Comparison of ENCODE assay signal across 8 cellular contexts in genomic region chr1:40668769-40669525, GRCh38. TPM values are rescaled to one million over a fixed set of nuclear protein-coding genes. Genes with fewer than 3 reads are reported as not detected.
DNase-seq lines count a peak whose midpoint lies in the region; ATAC-seq and TF ChIP-seq lines count a peak whose summit lies in the region.

No MANE protein-coding gene starts in this region.

- no peaks in the 10 kb centered on the region for H3K9me3 Mint-ChIP-seq in activated T-helper 2 cell treated with anti-CD3 and anti-CD28 coated beads, Interferon-gamma antibody, Interleukin-2, Interleukin-4, amounts not matched to agents 10 μg/mL and 5 μg/mL and 100 μg/mL, durations not matched to agents 14 hours and 24 hours and 36 hours

- no peak overlapping the region for H3K4me3 Mint-ChIP-seq in activated T-helper 2 cell treated with anti-CD3 and anti-CD28 coated beads, Interferon-gamma antibody, Interleukin-2, Interleukin-4, amounts not matched to agents 10 μg/mL and 5 μg/mL and 100 μg/mL, durations not matched to agents 14 hours and 24 hours and 36 hours (ENCODE audit: low read depth)

- H2BK15ac ChIP-seq in neuronal stem cell (ENCODE audit: low read length), result no peak overlapping the region

- peaks cover 0 to 2% of the 10 kb centered on the region in 2 donors for H3K9me3 ChIP-seq in neuronal stem cell (replicated peaks in 1 of 2; ENCODE audit: control insufficient read depth in 2 of 2, insufficient read depth in 1 of 2, low read depth in 1 of 2, low read length in 2 of 2)

- H4K91ac ChIP-seq in neuronal stem cell (ENCODE audit: low read depth, low read length, poor library complexity), result no peak overlapping the region

- no peak overlapping the region for H3K4ac ChIP-seq in neuronal stem cell (ENCODE audit: low read length)

- ATAC-seq in GM21529 (IDR thresholded peaks at IDR 0.05; ENCODE audit: unreplicated experiment), result peak; percentile 59

- peak overlapping the region; percentile 82 for H2AFZ ChIP-seq in neuronal stem cell (ENCODE audit: low read length)

- H3K18ac ChIP-seq in neuronal stem cell (ENCODE audit: low read length), result no peak overlapping the region

- CTCF ChIA-PET in RWPE1 (lab: Yijun Ruan, JAX), result interaction anchor here (0.6 to 1.9 kb wide), 7 partner anchors 12 to 136 kb away, joined by 3 to 11 read pairs (median 6); no protein-coding TSS in a partner anchor

- no peak overlapping the region for H3K23ac ChIP-seq in neuronal stem cell (ENCODE audit: low read depth, low read length, poor library complexity)

- no peaks in the 10 kb centered on the region for H3K36me3 Mint-ChIP-seq in activated T-helper 2 cell treated with anti-CD3 and anti-CD28 coated beads, Interferon-gamma antibody, Interleukin-2, Interleukin-4, amounts not matched to agents 10 μg/mL and 5 μg/mL and 100 μg/mL, durations not matched to agents 14 hours and 24 hours and 36 hours (ENCODE audit: low read depth)

- H3K4me2 ChIP-seq in neuronal stem cell (ENCODE audit: insufficient read depth, low read length, poor library complexity, severe bottlenecking), result peak overlapping the region; percentile 71

- peaks cover 0 to 2% (median 0%) of the 10 kb centered on the region in 3 experiments for H3K27me3 ChIP-seq in neuronal stem cell (ENCODE audit: control insufficient read depth in 3 of 3, insufficient read depth in 3 of 3, low read depth in 1 of 3, low read length in 3 of 3)

- peak overlapping the region; percentile 75 for H2AK5ac ChIP-seq in neuronal stem cell (ENCODE audit: low read depth, low read length)

- no peaks in the 10 kb centered on the region for H3K36me3 ChIP-seq in neuronal stem cell (replicated peaks in 1 of 2; ENCODE audit: control insufficient read depth in 2 of 2, insufficient read depth in 2 of 2, low read length in 2 of 2)

- peaks cover 7 to 8% of the 10 kb centered on the region in 2 donors for H3K4me1 ChIP-seq in neuronal stem cell (ENCODE audit: control insufficient read depth in 2 of 2, insufficient read depth in 1 of 2, low read depth in 1 of 2, low read length in 2 of 2)

- intact Hi-C loops in activated T-helper 2 cell treated with anti-CD3 and anti-CD28 coated beads, Interferon-gamma antibody, Interleukin-2, Interleukin-4, amounts not matched to agents 10 μg/mL and 5 μg/mL and 100 μg/mL, durations not matched to agents 14 hours and 24 hours and 36 hours (cut with micrococcal nuclease), result loop anchor here (2.0 to 5.0 kb wide), 3 partner anchors 40 to 133 kb away; no protein-coding TSS in a partner anchor

- H2BK120ac ChIP-seq in neuronal stem cell (ENCODE audit: low read depth, low read length), result no peak overlapping the region

- no CpG with 5 or more reads among the region's 21 CpGs for WGBS in neuronal stem cell (ENCODE audit: extremely low coverage in 2 of 2, insufficient read length in 2 of 2, insufficient replicate concordance in 1 of 2), 2 donors

- TF ChIP-seq CTCF in LNCAP (IDR thresholded peaks at IDR 0.05) (peak; percentile 90), RWPE1 (conservative IDR thresholded peaks at IDR 0.05; ENCODE audit: low read depth) (peak; percentile 94), fibroblast of the aortic adventitia (IDR thresholded peaks at IDR 0.05; ENCODE audit: insufficient read depth, low read length) (peak; percentile 96)

- H3K14ac ChIP-seq in neuronal stem cell (ENCODE audit: low read length), result no peak overlapping the region

- H4K8ac ChIP-seq in neuronal stem cell (ENCODE audit: low read depth, low read length), result no peak overlapping the region

- peaks cover 11% of the 10 kb centered on the region for H3K4me1 Mint-ChIP-seq in activated T-helper 2 cell treated with anti-CD3 and anti-CD28 coated beads, Interferon-gamma antibody, Interleukin-2, Interleukin-4, amounts not matched to agents 10 μg/mL and 5 μg/mL and 100 μg/mL, durations not matched to agents 14 hours and 24 hours and 36 hours (ENCODE audit: low read depth)

- no peak overlapping the region for H3K27ac Mint-ChIP-seq in activated T-helper 2 cell treated with anti-CD3 and anti-CD28 coated beads, Interferon-gamma antibody, Interleukin-2, Interleukin-4, amounts not matched to agents 10 μg/mL and 5 μg/mL and 100 μg/mL, durations not matched to agents 14 hours and 24 hours and 36 hours

- no peak overlapping the region for H3K9ac ChIP-seq in neuronal stem cell (ENCODE audit: low read depth, low read length, poor library complexity)

- peaks cover 4% of the 10 kb centered on the region for H3K27me3 Mint-ChIP-seq in activated T-helper 2 cell treated with anti-CD3 and anti-CD28 coated beads, Interferon-gamma antibody, Interleukin-2, Interleukin-4, amounts not matched to agents 10 μg/mL and 5 μg/mL and 100 μg/mL, durations not matched to agents 14 hours and 24 hours and 36 hours (ENCODE audit: low read depth)

- POLR2A ChIA-PET in RWPE1 (lab: Yijun Ruan, JAX; ENCODE audit: low non-redundant PET), result no interaction called here

- no peak overlapping the region for H2BK5ac ChIP-seq in neuronal stem cell (ENCODE audit: low read length)

- H2BK12ac ChIP-seq in neuronal stem cell (ENCODE audit: low read length), result no peak overlapping the region

- DNase-seq in COR-L47 (lab: John Stamatoyannopoulos, UW) (peak; percentile 90), RWPE1 (ENCODE audit: low spot score) (peak; percentile 70), fibroblast of the aortic adventitia (ENCODE audit: low read depth) (peak; percentile 67), neuronal stem cell (ENCODE audit: low spot score) (peak; percentile 76), substantia nigra (lab: John Stamatoyannopoulos, UW) (peak in 46 of 49 donors; percentile 5 to 91 (median 58))
- peak; percentile 74 for DNase-seq in activated T-helper 2 cell treated with anti-CD3 and anti-CD28 coated beads, Interferon-gamma antibody, Interleukin-2, Interleukin-4, amounts not matched to agents 10 μg/mL and 5 μg/mL and 100 μg/mL, durations not matched to agents 14 hours and 24 hours and 36 hours (ENCODE audit: low spot score)

- no peak overlapping the region for H3K4me3 ChIP-seq in fibroblast of the aortic adventitia (ENCODE audit: low read depth, low read length)
- peak overlapping the region in 1 of 2 donors; percentile 21 for H3K4me3 ChIP-seq in neuronal stem cell (ENCODE audit: low read length in 2 of 2)

- H3K79me1 ChIP-seq in neuronal stem cell (ENCODE audit: low read depth, low read length), result no peaks in the 10 kb centered on the region

- H3K27ac ChIP-seq in RWPE1 (no peak overlapping the region), neuronal stem cell (replicated peaks; ENCODE audit: low read length) (no peak overlapping the region), substantia nigra (ENCODE audit: low read depth, low read length, poor library complexity, severe bottlenecking) (no peak overlapping the region)

RNA-seq across cellular contexts. Expression of gene RIMS3, which starts 3.5 kb away (rescaled TPM):
- 2.5 and 2.9 TPM in 2 replicates for total RNA-seq in activated T-helper 2 cell treated with anti-CD3 and anti-CD28 coated beads, Interferon-gamma antibody, Interleukin-2, Interleukin-4, amounts not matched to agents 10 μg/mL and 5 μg/mL and 100 μg/mL, durations not matched to agents 14 hours and 24 hours and 36 hours
- total RNA-seq in fibroblast of the aortic adventitia (ENCODE audit: low replicate concordance), result 0.36 and 0.57 TPM in 2 replicates
- 14.6 TPM for polyA plus RNA-seq in neuronal stem cell (2013, experiment 1 of 2)
- 14.4 TPM for polyA plus RNA-seq in neuronal stem cell (2013, experiment 2 of 2)

RNA-seq across cellular contexts. Expression of gene NFYC, which starts 22.6 kb away (rescaled TPM):
- 66.0 and 68.4 TPM in 2 replicates for total RNA-seq in activated T-helper 2 cell treated with anti-CD3 and anti-CD28 coated beads, Interferon-gamma antibody, Interleukin-2, Interleukin-4, amounts not matched to agents 10 μg/mL and 5 μg/mL and 100 μg/mL, durations not matched to agents 14 hours and 24 hours and 36 hours
- total RNA-seq in fibroblast of the aortic adventitia (ENCODE audit: low replicate concordance), result 13.2 and 23.1 TPM in 2 replicates
- polyA plus RNA-seq in neuronal stem cell (2013, experiment 1 of 2), result 58.9 TPM
- polyA plus RNA-seq in neuronal stem cell (2013, experiment 2 of 2), result 58.8 TPM
